In genomic region chr5:119286516-119287488, GRCh38 we compare ENCODE assay signal across 1 cellular context.
TF ChIP-seq lines count a peak whose summit lies in the region.

No MANE protein-coding gene starts in this region.

TF ChIP-seq in GM12878, 131 proteins besides CTCF, POLR2A, EP300 and RAD21 (continued from another document):
- TF ChIP-seq ZBTB40 (IDR thresholded peaks at IDR 0.05; ENCODE audit: borderline replicate concordance) (peak; percentile 48; the same call in 1 of the 2 replicates), SREBF1 (IDR thresholded peaks at IDR 0.05; ENCODE audit: low read length) (no peak)
